Comparison of ENCODE assay signal across 30 cellular contexts in genomic region chr7:79339208-79339925, GRCh38.
"Had no signal": no experiment of that assay in that cellular context is flagged by ENCODE, and none has a peak within 500 bp of the region (broad histone marks: within the 10 kb centered on the region; RNA-seq: fewer than 3 reads in every experiment).

No MANE protein-coding gene starts in this region.

- DNase-seq: naive thymus-derived CD8-positive, alpha-beta T cell; nephron progenitor cell; nucleus accumbens; ovary; posterior cingulate gyrus; psoas muscle; right cardiac atrium; spleen; stimulated activated CD4-positive, alpha-beta T cell treated with anti-CD3 and anti-CD28 coated beads, Interleukin-12 subunit alpha, Interleukin-12 subunit beta, amount 100 ng/mL, for 4 hours; stimulated activated CD4-positive, alpha-beta T cell treated with anti-CD3 and anti-CD28 coated beads, Interleukin-1b, Interleukin-23, amount 100 ng/mL, for 48 hours; stimulated activated CD4-positive, alpha-beta T cell treated with anti-CD3 and anti-CD28 coated beads, Interleukin-4, amount 100 ng/mL, for 1 hour; stimulated activated CD4-positive, alpha-beta T cell treated with anti-CD3 and anti-CD28 coated beads, Interleukin-4, amount 100 ng/mL, for 4 hours; stimulated activated CD8-positive, alpha-beta memory T cell treated with anti-CD3 and anti-CD28 coated beads, Interleukin-4, amount 100 ng/mL, for 48 hours; stimulated activated naive CD4-positive, alpha-beta T cell; stimulated activated naive CD8-positive, alpha-beta T cell treated with anti-CD3 and anti-CD28 coated beads, Interleukin-15, amount 100 ng/mL, for 72 hours; stimulated activated naive CD8-positive, alpha-beta T cell treated with anti-CD3 and anti-CD28 coated beads, Interleukin-15, Interleukin-2, amounts not matched to agents 100 U/mL and 50 U/mL, for 24 hours; substantia nigra; testis; tibial artery; transverse colon; upper lobe of right lung had no signal

- H3K9ac ChIP-seq: parathyroid adenoma had no signal

- H3K27ac ChIP-seq: neutrophil, ovary, parathyroid adenoma, psoas muscle, skin epidermis, spleen, suprapubic skin, testis, tibial artery, transverse colon, upper lobe of right lung, vagina had no signal

- H3K9me3 ChIP-seq: neutrophil, ovary, psoas muscle, spleen, suprapubic skin, testis, tibial artery, transverse colon, upper lobe of right lung, vagina had no signal

- H3K27me3 ChIP-seq: neutrophil, ovary, spleen, suprapubic skin, testis, tibial artery, transverse colon, upper lobe of right lung, vagina had no signal

- H3K4me1 ChIP-seq: psoas muscle, spleen, suprapubic skin, testis, tibial artery, transverse colon, upper lobe of right lung, vagina had no signal

- H3K4me3 ChIP-seq: ovary, psoas muscle, skin epidermis, smooth muscle cell, spleen, suprapubic skin, testis, tibial artery, transverse colon, upper lobe of right lung, vagina had no signal

- H3K36me3 ChIP-seq: neutrophil, ovary, spleen, suprapubic skin, tibial artery, transverse colon, upper lobe of right lung, vagina had no signal

- H2AFZ ChIP-seq: parathyroid adenoma had no signal

- H3K79me2 ChIP-seq: parathyroid adenoma had no signal

- ATAC-seq: naive thymus-derived CD8-positive, alpha-beta T cell; natural killer cell treated with Interleukin-12 subunit alpha and Interleukin-12 subunit beta and Interleukin-15 and Interleukin-18, amount 100 ng/mL, for 72 hours; psoas muscle; right cardiac atrium; sciatic nerve; stimulated activated memory B cell treated with anti-CD40 and anti-IgM and Interleukin-4, amounts not matched to agents 10 μg/mL and 1 μg/mL and 100 μg/mL, for 72 hours; stimulated activated naive CD8-positive, alpha-beta T cell treated with anti-CD3 and anti-CD28 coated beads, Interleukin-15, amount 100 ng/mL, for 72 hours; stimulated activated naive CD8-positive, alpha-beta T cell treated with anti-CD3 and anti-CD28 coated beads, Interleukin-15, Interleukin-2, amounts not matched to agents 100 U/mL and 50 U/mL, for 24 hours; upper lobe of right lung had no signal
